16 cellular contexts compared by ENCODE assay signal in the genomic region with DNA sequence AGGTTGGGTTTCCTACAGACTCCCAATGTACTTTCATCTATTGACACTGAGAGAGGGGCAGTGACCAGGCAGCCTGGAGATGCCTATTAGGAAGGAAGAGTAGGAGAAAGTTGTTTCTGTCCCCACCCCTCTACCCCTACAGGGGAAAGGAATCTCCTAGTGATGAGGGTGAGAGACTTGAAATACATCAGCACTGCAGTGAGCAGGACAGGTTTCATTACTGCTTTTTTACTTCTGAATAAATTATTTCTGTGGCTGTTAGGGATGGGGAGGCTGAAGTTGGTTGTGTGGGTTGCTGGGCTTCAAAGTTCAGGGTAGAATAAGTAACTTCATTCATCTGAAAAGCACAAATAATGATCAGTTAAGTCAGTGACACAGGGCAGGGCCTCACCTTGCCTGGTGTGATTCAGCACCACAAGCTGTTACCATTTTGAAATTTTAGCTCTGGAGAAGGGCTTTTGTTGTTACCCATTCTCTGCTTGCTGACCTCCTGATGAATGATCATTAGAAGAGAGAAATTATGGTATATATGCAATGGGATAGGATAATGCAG. TPM values are rescaled to one million over a fixed set of nuclear protein-coding genes. Genes with fewer than 3 reads are reported as not detected.
"Had no signal": no experiment of that assay in that cellular context is flagged by ENCODE, and none has a peak within 500 bp of the region (broad histone marks: within the 10 kb centered on the region; RNA-seq: fewer than 3 reads in every experiment).

No MANE protein-coding gene starts in this region.

- ATAC-seq: body of pancreas; gastrocnemius medialis; stimulated activated effector memory CD8-positive, alpha-beta T cell treated with anti-CD3 and anti-CD28 coated beads, Interleukin-12 subunit alpha, Interleukin-12 subunit beta, amount 100 ng/mL, for 72 hours had no signal

- H3K36me3 ChIP-seq: gastrocnemius medialis, right atrium auricular region had no signal

- H3K36me3 Mint-ChIP-seq: mesothelial cell of epicardium; stimulated activated effector memory CD8-positive, alpha-beta T cell treated with anti-CD3 and anti-CD28 coated beads, Interleukin-12 subunit alpha, Interleukin-12 subunit beta, amount 100 ng/mL, for 72 hours had no signal

- H3K4me1 Mint-ChIP-seq: central memory CD8-positive, alpha-beta T cell; mesothelial cell of epicardium had no signal

- H3K4me3 Mint-ChIP-seq: activated CD4-positive, alpha-beta memory T cell treated with anti-CD3 and anti-CD28 coated beads for 36 hours; activated naive CD4-positive, alpha-beta T cell treated with anti-CD3 and anti-CD28 coated beads, Interleukin-2, amount 10 ng/mL, durations not matched to agents 7 days and 5 days; central memory CD8-positive, alpha-beta T cell; mesothelial cell of epicardium; stimulated activated effector memory CD8-positive, alpha-beta T cell treated with anti-CD3 and anti-CD28 coated beads, Interleukin-12 subunit alpha, Interleukin-12 subunit beta, amount 100 ng/mL, for 72 hours had no signal

- H3K9me3 ChIP-seq: body of pancreas, gastrocnemius medialis, right atrium auricular region, upper lobe of left lung had no signal

- DNase-seq: activated CD4-positive, alpha-beta memory T cell treated with anti-CD3 and anti-CD28 coated beads for 36 hours; activated naive CD4-positive, alpha-beta T cell treated with anti-CD3 and anti-CD28 coated beads, Interleukin-2, amount 10 ng/mL, durations not matched to agents 7 days and 5 days; amniotic stem cell; body of pancreas; cortex of kidney; effector CD8-positive, alpha-beta T cell; gastrocnemius medialis; small intestine; T-helper 2 cell; upper lobe of left lung had no signal

- H3K27ac ChIP-seq: body of pancreas, gastrocnemius medialis, right atrium auricular region, upper lobe of left lung had no signal

- H3K9me3 Mint-ChIP-seq: activated CD4-positive, alpha-beta memory T cell treated with anti-CD3 and anti-CD28 coated beads for 36 hours; activated naive CD4-positive, alpha-beta T cell treated with anti-CD3 and anti-CD28 coated beads, Interleukin-2, amount 10 ng/mL, durations not matched to agents 7 days and 5 days; activated T-helper 2 cell treated with anti-CD3 and anti-CD28 coated beads, Interferon-gamma antibody, Interleukin-2, Interleukin-4, amounts not matched to agents 10 μg/mL and 5 μg/mL and 100 μg/mL, durations not matched to agents 14 hours and 24 hours and 36 hours; central memory CD8-positive, alpha-beta T cell; mesothelial cell of epicardium; stimulated activated effector memory CD8-positive, alpha-beta T cell treated with anti-CD3 and anti-CD28 coated beads, Interleukin-12 subunit alpha, Interleukin-12 subunit beta, amount 100 ng/mL, for 72 hours had no signal

- H3K27me3 ChIP-seq: body of pancreas, gastrocnemius medialis, right atrium auricular region, upper lobe of left lung had no signal

- H3K27ac Mint-ChIP-seq: activated CD4-positive, alpha-beta memory T cell treated with anti-CD3 and anti-CD28 coated beads for 36 hours; activated naive CD4-positive, alpha-beta T cell treated with anti-CD3 and anti-CD28 coated beads, Interleukin-2, amount 10 ng/mL, durations not matched to agents 7 days and 5 days; activated T-helper 2 cell treated with anti-CD3 and anti-CD28 coated beads, Interferon-gamma antibody, Interleukin-2, Interleukin-4, amounts not matched to agents 10 μg/mL and 5 μg/mL and 100 μg/mL, durations not matched to agents 14 hours and 24 hours and 36 hours; mesothelial cell of epicardium; stimulated activated effector memory CD8-positive, alpha-beta T cell treated with anti-CD3 and anti-CD28 coated beads, Interleukin-12 subunit alpha, Interleukin-12 subunit beta, amount 100 ng/mL, for 72 hours had no signal

- H3K27me3 Mint-ChIP-seq: activated CD4-positive, alpha-beta memory T cell treated with anti-CD3 and anti-CD28 coated beads for 36 hours; activated naive CD4-positive, alpha-beta T cell treated with anti-CD3 and anti-CD28 coated beads, Interleukin-2, amount 10 ng/mL, durations not matched to agents 7 days and 5 days; central memory CD8-positive, alpha-beta T cell had no signal

- H3K4me1 ChIP-seq: body of pancreas, gastrocnemius medialis, right atrium auricular region had no signal

- H3K4me3 ChIP-seq: body of pancreas, gastrocnemius medialis, right atrium auricular region, upper lobe of left lung had no signal

- FAIRE-seq: small intestine had no signal

RNA-seq across cellular contexts. Expression of a gene that starts 19.3 kb away (rescaled TPM):
- total RNA-seq: fibroblast of lung had no signal
